24 cellular contexts compared by ENCODE assay signal in genomic region chr2:187220100-187220499, GRCh38.
"Had no signal": no experiment of that assay in that cellular context is flagged by ENCODE, and none has a peak within 500 bp of the region (broad histone marks: within the 10 kb centered on the region; RNA-seq: fewer than 3 reads in every experiment).

No MANE protein-coding gene starts in this region.

- FAIRE-seq: endothelial cell of umbilical vein, frontal cortex, islet of Langerhans, keratinocyte had no signal

- H3K27me3 Mint-ChIP-seq: memory B cell had no signal

- H3K4me1 ChIP-seq: esophagus muscularis mucosa, foreskin keratinocyte, gastroesophageal sphincter, heart right ventricle, left lung had no signal

- H3K4me1 Mint-ChIP-seq: memory B cell had no signal

- DNase-seq: dermis blood vessel endothelial cell; dorsolateral prefrontal cortex; effector CD4-positive, alpha-beta T cell; effector memory CD4-positive, alpha-beta T cell; foreskin keratinocyte; glutamatergic neuron; head of caudate nucleus; heart right ventricle; hippocampal formation; left cardiac atrium; left lung; left ventricle myocardium superior; mammary epithelial cell; mesendoderm; midbrain had no signal

- ATAC-seq: foreskin keratinocyte, gastroesophageal sphincter, heart right ventricle, left cardiac atrium, left lung, left ventricle myocardium superior had no signal

- H3K36me3 Mint-ChIP-seq: memory B cell had no signal

- H3K4me3 Mint-ChIP-seq: memory B cell had no signal

- H3K27ac ChIP-seq: coronary artery, dorsolateral prefrontal cortex, esophagus muscularis mucosa, foreskin keratinocyte, gastroesophageal sphincter, heart right ventricle, left lung had no signal

- H3K9me3 ChIP-seq: esophagus muscularis mucosa, left lung had no signal

- H3K27me3 ChIP-seq: dorsolateral prefrontal cortex, esophagus muscularis mucosa, foreskin keratinocyte, gastroesophageal sphincter, heart right ventricle, left lung had no signal

- H3K27ac Mint-ChIP-seq: memory B cell had no signal

- H3K36me3 ChIP-seq: esophagus muscularis mucosa, gastroesophageal sphincter, heart right ventricle, left lung had no signal

- H3K4me3 ChIP-seq: coronary artery, dorsolateral prefrontal cortex, esophagus muscularis mucosa, gastroesophageal sphincter, heart right ventricle, left lung, lung had no signal
